ENCODE assay signal across 12 cellular contexts in genomic region chr7:94823952-94824351, GRCh38.
A peak's percentile ranks its signal among the peaks of the same experiment; 100 is the strongest.
DNase-seq lines count a peak whose midpoint lies in the region; ATAC-seq, FAIRE-seq and TF ChIP-seq lines count a peak whose summit lies in the region.
"Had no signal": no experiment of that assay in that cellular context is flagged by ENCODE, and none has a peak within 500 bp of the region (broad histone marks: within the 10 kb centered on the region; RNA-seq: fewer than 3 reads in every experiment).

No MANE protein-coding gene starts in this region.

- intact Hi-C loops in heart right ventricle (cut with DNase I), result no loop called here

- TF ChIP-seq CTCF in A549 (IDR thresholded peaks at IDR 0.05) (no peak), HFF-Myc (IDR thresholded peaks at IDR 0.05; ENCODE audit: low read depth, low read length, missing control alignments) (no peak), SK-N-SH (IDR thresholded peaks at IDR 0.05) (no peak), heart right ventricle (IDR thresholded peaks at IDR 0.05) (no peak)

- H3K4me2 ChIP-seq in A549 (peak overlapping the region; percentile 8; the same call in 2 of the 3 replicates), SK-N-SH (no peak overlapping the region)

- no peaks in the 10 kb centered on the region for H3K27me3 ChIP-seq in SK-N-SH (ENCODE audit: insufficient read depth)
- no peaks in the 10 kb centered on the region for H3K27me3 ChIP-seq in heart right ventricle
- H3K27me3 ChIP-seq in effector memory CD4-positive, alpha-beta T cell (replicated peaks; ENCODE audit: control insufficient read depth, insufficient read depth, low read length, poor library complexity, severe bottlenecking), result no peaks in the 10 kb centered on the region

- DNase-seq in A549 (ENCODE audit: low read depth in 1 of 2, low spot score in 1 of 2), result peak; percentile 1 to 63
- peak; percentile 14 for DNase-seq in HFF-Myc (ENCODE audit: extremely low read depth, low read depth)
- DNase-seq in SK-N-SH, result no peak
- peak; percentile 52 for DNase-seq in fibroblast of the conjunctiva (ENCODE audit: low read depth)
- no peak for DNase-seq in heart right ventricle
- DNase-seq in UCSD-AML1 (lab: John Stamatoyannopoulos, UW; ENCODE audit: unreplicated experiment), result no peak
- DNase-seq in activated T-cell treated with anti-CD3 and anti-CD28 coated beads for 4 hours, result no peak
- DNase-seq in effector memory CD4-positive, alpha-beta T cell, result no peak
- DNase-seq: activated CD4-positive, CD25-positive, alpha-beta regulatory T cell treated with anti-CD3 and anti-CD28 coated beads, Interleukin-2, amount 50 U/mL, for 72 hours; SHP77 treated with DMSO at 0.1 percent for 48 hours; stimulated activated CD4-positive, alpha-beta T cell treated with anti-CD3 and anti-CD28 coated beads, Interleukin-4, amount 100 ng/mL, for 1 hour had no signal

- H4K20me1 ChIP-seq in SK-N-SH (ENCODE audit: insufficient read depth), result no peaks in the 10 kb centered on the region

- CTCF ChIA-PET in A549 (lab: Yijun Ruan, JAX) (no interaction called here), SK-N-SH (lab: Yijun Ruan, JAX) (no interaction called here)

- TF ChIP-seq RAD21 in A549 (conservative IDR thresholded peaks at IDR 0.05 in 1 of 2, IDR thresholded peaks at IDR 0.05 in 1 of 2) (no peak), SK-N-SH (IDR thresholded peaks at IDR 0.05; ENCODE audit: low read length) (no peak)

- 0 out of 2 replicates have a peak, but pooled peaks cover 3% of the 10 kb centered on the region for H3K9me2 ChIP-seq in SK-N-SH

- TF ChIP-seq EP300 in A549 (IDR thresholded peaks at IDR 0.05), result no peak
- no peak for TF ChIP-seq EP300 in SK-N-SH (IDR thresholded peaks at IDR 0.05; ENCODE audit: borderline replicate concordance in 1 of 2, low read depth in 1 of 2, low read length in 1 of 2)

- TF ChIP-seq POLR2A in A549 (IDR thresholded peaks at IDR 0.05; ENCODE audit: low read length), result no peak

- H3K9me3 ChIP-seq in A549 (peaks cover 4% of the 10 kb centered on the region; the same call in 1 of the 3 replicates), SK-N-SH (no peaks in the 10 kb centered on the region), heart right ventricle (peaks cover 0 to 24% (median 2%) of the 10 kb centered on the region in 11 donors)
- H3K9me3 ChIP-seq in effector memory CD4-positive, alpha-beta T cell (ENCODE audit: control insufficient read depth, low read length), result no peaks in the 10 kb centered on the region

- H3K9ac ChIP-seq in SK-N-SH, result no peak overlapping the region

- H3K36me3 ChIP-seq in SK-N-SH (replicated peaks in 1 of 2; ENCODE audit: control insufficient read depth in 1 of 2, insufficient read depth in 2 of 2, low read length in 1 of 2) (no peaks in the 10 kb centered on the region), heart right ventricle (no peaks in the 10 kb centered on the region)
- no peaks in the 10 kb centered on the region for H3K36me3 ChIP-seq in effector memory CD4-positive, alpha-beta T cell (ENCODE audit: control insufficient read depth, insufficient read depth, low read length)

- peak; percentile 26 to 81; a peak in 3 of 6 replicates for ATAC-seq in A549
- no peak for ATAC-seq in heart right ventricle
- ATAC-seq: activated T-helper 17 cell treated with anti-CD3 and anti-CD28 coated beads, Interleukin-2, amount 50 U/mL, for 72 hours had no signal

- no peaks in the 10 kb centered on the region for H3K79me2 ChIP-seq in SK-N-SH (ENCODE audit: insufficient read depth)

- H3K4me3 ChIP-seq in A549, result no peak overlapping the region
- H3K4me3 ChIP-seq in HFF-Myc (replicated peaks; ENCODE audit: low read depth, low read length), result no peak overlapping the region
- H3K4me3 ChIP-seq in SK-N-SH (ENCODE audit: low read depth in 2 of 2, low read length in 1 of 2), result no peak overlapping the region
- H3K4me3 ChIP-seq in heart right ventricle, result no peak overlapping the region
- H3K4me3 ChIP-seq in effector memory CD4-positive, alpha-beta T cell (ENCODE audit: insufficient read depth, low read depth, low read length, poor library complexity, severe bottlenecking), result no peak overlapping the region

- peak overlapping the region; percentile 67; the same call in 1 of the 2 replicates for H2AFZ ChIP-seq in SK-N-SH (ENCODE audit: low read depth)

- POLR2A ChIA-PET in A549 (lab: Yijun Ruan, JAX) (no interaction called here), SK-N-SH (lab: Yijun Ruan, JAX) (no interaction called here)

- FAIRE-seq in A549 (lab: Jason Lieb, UNC), result no peak

- H3K27ac ChIP-seq in A549 (peak overlapping the region; percentile 39 to 53; a peak in 4 of 6 replicates), SK-N-SH (ENCODE audit: low read depth in 2 of 2, low read length in 1 of 2) (no peak overlapping the region), heart right ventricle (no peak overlapping the region)
- H3K27ac ChIP-seq in effector memory CD4-positive, alpha-beta T cell (ENCODE audit: insufficient read depth, low read length, poor library complexity, severe bottlenecking), result no peak overlapping the region

- H3K4me1 ChIP-seq in A549 (peaks cover 11% of the 10 kb centered on the region; the same call in 2 of the 3 replicates), SK-N-SH (ENCODE audit: control insufficient read depth in 1 of 2, insufficient read depth in 2 of 2, low read depth in 1 of 2, low read length in 1 of 2) (no peaks in the 10 kb centered on the region), heart right ventricle (no peaks in the 10 kb centered on the region)
- no peaks in the 10 kb centered on the region for H3K4me1 ChIP-seq in effector memory CD4-positive, alpha-beta T cell (ENCODE audit: control insufficient read depth, insufficient read depth, low read length, poor library complexity, severe bottlenecking)

- H3F3A ChIP-seq in SK-N-SH (replicated peaks; ENCODE audit: insufficient read depth), result no peaks in the 10 kb centered on the region

TF ChIP-seq in A549, 52 proteins besides CTCF, POLR2A, EP300 and RAD21:
- TF ChIP-seq RARB (CRISPR knock-in tag; IDR thresholded peaks at IDR 0.05), result no peak
- peak in 1 of 2 experiments; percentile 21; a peak in 1 of 4 replicates for TF ChIP-seq CEBPB (IDR thresholded peaks at IDR 0.05)
- 0 out of 2 replicates have a peak, but pooled peaks have one; percentile 34 for TF ChIP-seq JUNB (IDR thresholded peaks at IDR 0.05)
- peak; percentile 35; the same call in 1 of the 2 replicates for TF ChIP-seq FOSL2 (IDR thresholded peaks at IDR 0.05)
- TF ChIP-seq FOSL2 (CRISPR knock-in tag; IDR thresholded peaks at IDR 0.05), result peak; percentile 62

TF ChIP-seq in SK-N-SH, 30 proteins besides CTCF, POLR2A, EP300 and RAD21 (continues in another document):
- TF ChIP-seq PBX3 (IDR thresholded peaks at IDR 0.05), result no peak; the same call in 1 of the 2 replicates
- no peak for TF ChIP-seq MEF2A (IDR thresholded peaks at IDR 0.05; ENCODE audit: borderline replicate concordance, low read depth)
- peak; percentile 40; the same call in 1 of the 2 replicates for TF ChIP-seq FOSL2 (IDR thresholded peaks at IDR 0.05; ENCODE audit: borderline replicate concordance, low read depth)
- no peak for TF ChIP-seq FOXJ3 (CRISPR knock-in tag; IDR thresholded peaks at IDR 0.05)
- TF ChIP-seq REST (IDR thresholded peaks at IDR 0.05; ENCODE audit: low read depth, low read length), result no peak
- TF ChIP-seq RFX5 (IDR thresholded peaks at IDR 0.05; ENCODE audit: low read length), result no peak
- no peak for TF ChIP-seq ZBTB33 (IDR thresholded peaks at IDR 0.05; ENCODE audit: borderline replicate concordance, low read depth)

Comparison
In these comparisons a context has a peak if more than half of its experiments do, and no peak if none do; other contexts are left out.
1. ATAC-seq: peak in A549 (2 of 2); none in heart right ventricle (0 of 8).
2. DNase-seq: peak in A549 (2 of 2), HFF-Myc (single experiment) and fibroblast of the conjunctiva (single experiment); none in SK-N-SH (single experiment), heart right ventricle (0 of 2), UCSD-AML1 (single experiment), activated T-cell treated with anti-CD3 and anti-CD28 coated beads for 4 hours (single experiment) and effector memory CD4-positive, alpha-beta T cell (0 of 3).
3. H3K27ac ChIP-seq: peak in A549 (2 of 2); none in SK-N-SH (0 of 2), heart right ventricle (0 of 10) and effector memory CD4-positive, alpha-beta T cell (single experiment).
4. Of the 12 proteins assayed by ChIP-seq in both A549 and SK-N-SH: peak only in A549: none; only in SK-N-SH: none; in both: FOSL2; in neither: 11.